8 cellular contexts compared by ENCODE assay signal in the genomic region with DNA sequence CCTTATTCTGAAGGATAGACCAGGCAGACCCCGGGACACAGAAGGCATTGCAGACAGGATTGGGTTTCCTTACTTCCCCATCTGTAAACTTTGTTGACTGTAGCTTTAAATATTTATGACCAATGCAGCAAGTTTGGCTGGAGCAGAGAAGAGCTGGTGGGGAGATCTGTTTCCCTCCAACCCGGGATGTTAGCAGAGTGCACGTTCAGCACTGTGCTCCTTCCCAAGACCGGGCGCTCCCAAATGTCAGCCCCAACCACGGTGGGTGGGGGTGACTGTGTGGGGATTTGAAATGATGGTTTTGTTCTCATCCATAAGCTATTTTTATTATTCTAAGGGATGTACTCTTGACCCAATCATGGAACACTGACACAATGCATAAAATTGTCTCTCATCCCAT.
"Had no signal": no experiment of that assay in that cellular context is flagged by ENCODE, and none has a peak within 500 bp of the region (broad histone marks: within the 10 kb centered on the region; RNA-seq: fewer than 3 reads in every experiment).

No MANE protein-coding gene starts in this region.

- H3K4me3 ChIP-seq: GM23248, HAP-1 had no signal

- H3K27ac ChIP-seq: GM23248, HL-60 had no signal

- H2AFZ ChIP-seq: GM23248 had no signal

- DNase-seq: GM23248, GOT3, H7, HFFc6 had no signal

- H3K4me1 ChIP-seq: HAP-1 had no signal

- ATAC-seq: HCT116, HepG2 had no signal

- H3K36me3 ChIP-seq: HAP-1 had no signal

- H3K9me3 ChIP-seq: HAP-1 had no signal

- H3K9ac ChIP-seq: GM23248 had no signal
